Comparison of ENCODE assay signal across 1 cellular context in genomic region chr3:8625991-8626390, GRCh38.
TF ChIP-seq lines count a peak whose summit lies in the region.

No MANE protein-coding gene starts in this region.

TF ChIP-seq in IMR-90, 13 proteins besides CTCF, POLR2A, EP300 and RAD21:
- TF ChIP-seq RCOR1 (IDR thresholded peaks at IDR 0.05; ENCODE audit: insufficient replicate concordance, low read length), result no peak
- TF ChIP-seq FOS (IDR thresholded peaks at IDR 0.05; ENCODE audit: low read depth, low read length), result no peak
- no peak for TF ChIP-seq NFE2L2 (IDR thresholded peaks at IDR 0.05; ENCODE audit: low read depth, low read length)
- TF ChIP-seq RFX5 (IDR thresholded peaks at IDR 0.05; ENCODE audit: low read depth, low read length), result no peak
- no peak for TF ChIP-seq BHLHE40 (IDR thresholded peaks at IDR 0.05; ENCODE audit: low read depth, low read length)
- TF ChIP-seq MXI1 (IDR thresholded peaks at IDR 0.05; ENCODE audit: borderline replicate concordance, low read depth, low read length), result no peak
- TF ChIP-seq CHD1 (IDR thresholded peaks at IDR 0.05; ENCODE audit: low read depth, low read length), result no peak
- TF ChIP-seq SMC3 (IDR thresholded peaks at IDR 0.05; ENCODE audit: low read depth, low read length), result no peak
- TF ChIP-seq MAFK (IDR thresholded peaks at IDR 0.05; ENCODE audit: low read depth, low read length), result no peak
- TF ChIP-seq MAZ (IDR thresholded peaks at IDR 0.05; ENCODE audit: borderline replicate concordance, low read depth, low read length), result no peak
- TF ChIP-seq, protein P1, sequence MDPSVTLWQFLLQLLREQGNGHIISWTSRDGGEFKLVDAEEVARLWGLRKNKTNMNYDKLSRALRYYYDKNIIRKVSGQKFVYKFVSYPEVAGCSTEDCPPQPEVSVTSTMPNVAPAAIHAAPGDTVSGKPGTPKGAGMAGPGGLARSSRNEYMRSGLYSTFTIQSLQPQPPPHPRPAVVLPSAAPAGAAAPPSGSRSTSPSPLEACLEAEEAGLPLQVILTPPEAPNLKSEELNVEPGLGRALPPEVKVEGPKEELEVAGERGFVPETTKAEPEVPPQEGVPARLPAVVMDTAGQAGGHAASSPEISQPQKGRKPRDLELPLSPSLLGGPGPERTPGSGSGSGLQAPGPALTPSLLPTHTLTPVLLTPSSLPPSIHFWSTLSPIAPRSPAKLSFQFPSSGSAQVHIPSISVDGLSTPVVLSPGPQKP (IDR thresholded peaks at IDR 0.05; ENCODE audit: borderline replicate concordance, low read depth, low read length), result no peak
- TF ChIP-seq, protein P2, sequence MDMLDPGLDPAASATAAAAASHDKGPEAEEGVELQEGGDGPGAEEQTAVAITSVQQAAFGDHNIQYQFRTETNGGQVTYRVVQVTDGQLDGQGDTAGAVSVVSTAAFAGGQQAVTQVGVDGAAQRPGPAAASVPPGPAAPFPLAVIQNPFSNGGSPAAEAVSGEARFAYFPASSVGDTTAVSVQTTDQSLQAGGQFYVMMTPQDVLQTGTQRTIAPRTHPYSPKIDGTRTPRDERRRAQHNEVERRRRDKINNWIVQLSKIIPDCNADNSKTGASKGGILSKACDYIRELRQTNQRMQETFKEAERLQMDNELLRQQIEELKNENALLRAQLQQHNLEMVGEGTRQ (IDR thresholded peaks at IDR 0.05; ENCODE audit: low read depth, low read length), result no peak
- no peak for TF ChIP-seq CEBPB (IDR thresholded peaks at IDR 0.05; ENCODE audit: low read depth, low read length)
